In genomic region chr1:48725331-48725730, GRCh38 we compare ENCODE assay signal across 26 cellular contexts. TPM values are rescaled to one million over a fixed set of nuclear protein-coding genes. Genes with fewer than 3 reads are reported as not detected.
DNase-seq lines count a peak whose midpoint lies in the region; ATAC-seq, FAIRE-seq and TF ChIP-seq lines count a peak whose summit lies in the region.
"Had no signal": no experiment of that assay in that cellular context is flagged by ENCODE, and none has a peak within 500 bp of the region (broad histone marks: within the 10 kb centered on the region; RNA-seq: fewer than 3 reads in every experiment).

No MANE protein-coding gene starts in this region.

- H3K27ac ChIP-seq in astrocyte (ENCODE audit: low read depth, low read length) (no peak overlapping the region), Peyer's patch (no peak overlapping the region)
- H3K27ac ChIP-seq in CD8-positive, alpha-beta T cell (ENCODE audit: low read depth, low read length), result no peak overlapping the region
- H3K27ac ChIP-seq: BLaER1 treated with 17β-estradiol and CSF1 and Interleukin-3, amounts not matched to agents 10 nM and 100 nM; SJCRH30 had no signal

- no peak overlapping the region for H3K4me3 Mint-ChIP-seq in stimulated activated naive CD8-positive, alpha-beta T cell treated with anti-CD3 and anti-CD28 coated beads, Interleukin-15, amount 100 ng/mL, for 72 hours
- no peak overlapping the region for H3K4me3 Mint-ChIP-seq in astrocyte (ENCODE audit: unreplicated experiment)
- H3K4me3 Mint-ChIP-seq in CD8-positive, alpha-beta T cell, result no peak overlapping the region
- H3K4me3 Mint-ChIP-seq: CD4-positive, alpha-beta T cell had no signal

- H3K4me2 ChIP-seq in astrocyte (ENCODE audit: low read length), result no peak overlapping the region
- H3K4me2 ChIP-seq: BLaER1 treated with 17β-estradiol and CSF1 and Interleukin-3, amounts not matched to agents 10 nM and 100 nM had no signal

- no peaks in the 10 kb centered on the region for H3K9me3 Mint-ChIP-seq in stimulated activated naive CD8-positive, alpha-beta T cell treated with anti-CD3 and anti-CD28 coated beads, Interleukin-15, amount 100 ng/mL, for 72 hours
- H3K9me3 Mint-ChIP-seq in astrocyte (ENCODE audit: unreplicated experiment), result no peaks in the 10 kb centered on the region
- H3K9me3 Mint-ChIP-seq in CD8-positive, alpha-beta T cell, result no peaks in the 10 kb centered on the region
- H3K9me3 Mint-ChIP-seq: CD4-positive, alpha-beta T cell had no signal

- H3K27me3 Mint-ChIP-seq in stimulated activated naive CD8-positive, alpha-beta T cell treated with anti-CD3 and anti-CD28 coated beads, Interleukin-15, amount 100 ng/mL, for 72 hours, result no peaks in the 10 kb centered on the region
- H3K27me3 Mint-ChIP-seq in astrocyte (ENCODE audit: low read depth, unreplicated experiment), result peaks cover 2% of the 10 kb centered on the region
- H3K27me3 Mint-ChIP-seq in CD8-positive, alpha-beta T cell (ENCODE audit: low read depth), result no peaks in the 10 kb centered on the region
- H3K27me3 Mint-ChIP-seq: CD4-positive, alpha-beta T cell had no signal

- H3K27me3 ChIP-seq in astrocyte (ENCODE audit: insufficient read depth, low read length), result no peaks in the 10 kb centered on the region
- H3K27me3 ChIP-seq in Peyer's patch, result no peaks in the 10 kb centered on the region
- H3K27me3 ChIP-seq in CD8-positive, alpha-beta T cell (ENCODE audit: insufficient read depth, low read length), result no peaks in the 10 kb centered on the region
- H3K27me3 ChIP-seq: BLaER1 treated with 17β-estradiol and CSF1 and Interleukin-3, amounts not matched to agents 10 nM and 100 nM; MG63; SJCRH30 had no signal

- no peaks in the 10 kb centered on the region for H3K79me2 ChIP-seq in astrocyte (ENCODE audit: insufficient read depth, low read length)

- H3K4me1 Mint-ChIP-seq in stimulated activated naive CD8-positive, alpha-beta T cell treated with anti-CD3 and anti-CD28 coated beads, Interleukin-15, amount 100 ng/mL, for 72 hours, result peaks cover 22% of the 10 kb centered on the region
- H3K4me1 Mint-ChIP-seq in astrocyte (ENCODE audit: low read depth, unreplicated experiment), result no peaks in the 10 kb centered on the region
- peaks cover 11% of the 10 kb centered on the region for H3K4me1 Mint-ChIP-seq in CD8-positive, alpha-beta T cell (ENCODE audit: low read depth)

- H3K36me3 Mint-ChIP-seq in astrocyte (ENCODE audit: low read depth, unreplicated experiment), result no peaks in the 10 kb centered on the region
- peaks cover 29% of the 10 kb centered on the region for H3K36me3 Mint-ChIP-seq in CD8-positive, alpha-beta T cell

- H3K36me3 ChIP-seq in astrocyte (ENCODE audit: insufficient read depth, low read length) (no peaks in the 10 kb centered on the region), Peyer's patch (no peaks in the 10 kb centered on the region)
- H3K36me3 ChIP-seq in CD8-positive, alpha-beta T cell (ENCODE audit: insufficient read depth, low read length), result no peaks in the 10 kb centered on the region
- H3K36me3 ChIP-seq: MG63, SJCRH30 had no signal

- CTCF ChIA-PET in CD8-positive, alpha-beta T cell (lab: Charles Lee), result no interaction called here

- H4K20me1 ChIP-seq in astrocyte (ENCODE audit: insufficient read depth, low read length), result no peaks in the 10 kb centered on the region

- H3K4me1 ChIP-seq in astrocyte (ENCODE audit: insufficient read depth, low read length), result no peaks in the 10 kb centered on the region
- H3K4me1 ChIP-seq in Peyer's patch, result no peaks in the 10 kb centered on the region
- no peaks in the 10 kb centered on the region for H3K4me1 ChIP-seq in CD8-positive, alpha-beta T cell (ENCODE audit: insufficient read depth, low read length)
- H3K4me1 ChIP-seq: BLaER1 treated with 17β-estradiol and CSF1 and Interleukin-3, amounts not matched to agents 10 nM and 100 nM; SJCRH30 had no signal

- intact Hi-C loops in CD8-positive, alpha-beta T cell (cut with DNase I, micrococcal nuclease), result no loop called here

- H3K9ac ChIP-seq in astrocyte (ENCODE audit: low read length), result no peak overlapping the region
- H3K9ac ChIP-seq: BLaER1 treated with 17β-estradiol and CSF1 and Interleukin-3, amounts not matched to agents 10 nM and 100 nM had no signal

- POLR2A ChIA-PET in CD8-positive, alpha-beta T cell (lab: Charles Lee), result no interaction called here

- H2AFZ ChIP-seq in astrocyte (ENCODE audit: low read depth, low read length), result no peak overlapping the region

- FAIRE-seq in astrocyte (lab: Jason Lieb, UNC), result no peak
- FAIRE-seq: GM12878 had no signal

- ATAC-seq in stimulated activated naive CD8-positive, alpha-beta T cell treated with anti-CD3 and anti-CD28 coated beads, Interleukin-15, amount 100 ng/mL, for 72 hours, result peak; percentile 22
- no peak for ATAC-seq in stimulated activated naive CD8-positive, alpha-beta T cell treated with anti-CD3 and anti-CD28 coated beads, Interleukin-15, Interleukin-2, amounts not matched to agents 100 U/mL and 50 U/mL, for 24 hours
- ATAC-seq in CD8-positive, alpha-beta T cell, result no peak
- ATAC-seq: GM12878, HCT116, Right ventricle myocardium inferior, SK-N-SH treated with all-trans-retinoic acid at 6 μM for 48 hours had no signal

- TF ChIP-seq CTCF in astrocyte (IDR thresholded peaks at IDR 0.05; ENCODE audit: insufficient read depth, low read depth, low read length), result no peak
- no peak for TF ChIP-seq CTCF in Peyer's patch (IDR thresholded peaks at IDR 0.05)
- TF ChIP-seq CTCF in CD8-positive, alpha-beta T cell (IDR thresholded peaks at IDR 0.05), result no peak

- H3K4me3 ChIP-seq in astrocyte (ENCODE audit: insufficient read depth, low read depth, low read length) (no peak overlapping the region), Peyer's patch (no peak overlapping the region)
- no peak overlapping the region for H3K4me3 ChIP-seq in CD8-positive, alpha-beta T cell (ENCODE audit: low read depth, low read length)
- H3K4me3 ChIP-seq: BLaER1 treated with 17β-estradiol and CSF1 and Interleukin-3, amounts not matched to agents 10 nM and 100 nM; GM12878; MG63; SJCRH30 had no signal

- no peaks in the 10 kb centered on the region for H3K9me3 ChIP-seq in astrocyte (ENCODE audit: insufficient read depth, low read depth, low read length)
- H3K9me3 ChIP-seq in Peyer's patch, result no peaks in the 10 kb centered on the region
- H3K9me3 ChIP-seq in CD8-positive, alpha-beta T cell (ENCODE audit: low read length), result no peaks in the 10 kb centered on the region
- H3K9me3 ChIP-seq: BLaER1 treated with 17β-estradiol and CSF1 and Interleukin-3, amounts not matched to agents 10 nM and 100 nM; MG63; SJCRH30 had no signal

- TF ChIP-seq POLR2A in Peyer's patch (IDR thresholded peaks at IDR 0.05), result no peak

- no peak for DNase-seq in stimulated activated naive CD8-positive, alpha-beta T cell treated with anti-CD3 and anti-CD28 coated beads, Interleukin-15, amount 100 ng/mL, for 72 hours
- no peak for DNase-seq in stimulated activated naive CD8-positive, alpha-beta T cell treated with anti-CD3 and anti-CD28 coated beads, Interleukin-15, Interleukin-2, amounts not matched to agents 100 U/mL and 50 U/mL, for 24 hours
- peak; percentile 28 for DNase-seq in astrocyte (ENCODE audit: low read depth)
- DNase-seq in fibroblast of the conjunctiva (ENCODE audit: low read depth), result peak; percentile 5
- DNase-seq in putamen (ENCODE audit: low spot score), result no peak
- no peak for DNase-seq in Peyer's patch
- no peak for DNase-seq in stimulated activated CD4-positive, alpha-beta T cell treated with anti-CD3 and anti-CD28 coated beads, Interleukin-4, amount 100 ng/mL, for 1 hour
- no peak for DNase-seq in CD8-positive, alpha-beta T cell
- DNase-seq: 8988T; ACHN; CD4-positive, alpha-beta T cell; COR-L47; EL; GDM1; KBM-7; MG63; NCI-H2029; NCI-H446; NCI-H524 treated with DMSO at 0.1 percent for 48 hours; NCI-H774; SJCRH30 had no signal

- H3K27ac Mint-ChIP-seq in stimulated activated naive CD8-positive, alpha-beta T cell treated with anti-CD3 and anti-CD28 coated beads, Interleukin-15, amount 100 ng/mL, for 72 hours, result no peak overlapping the region
- H3K27ac Mint-ChIP-seq in astrocyte (ENCODE audit: unreplicated experiment), result no peak overlapping the region
- no peak overlapping the region for H3K27ac Mint-ChIP-seq in CD8-positive, alpha-beta T cell
- H3K27ac Mint-ChIP-seq: CD4-positive, alpha-beta T cell had no signal

RNA-seq across cellular contexts. Expression of gene BEND5, which starts 51.4 kb away (rescaled TPM):
- total RNA-seq in astrocyte (1.4 and 2.7 TPM in 2 replicates), Peyer's patch (10 to 100 TPM in 1 of 4 donors, 1 to 10 TPM in 1, under 1 TPM in 1, not detected in 1; 0.95 to 18.2 (median 1.6) TPM)
- 10 to 100 TPM in 1 of 2 experiments, 1 to 10 TPM in 1; 9.4 to 13.1 TPM for total RNA-seq in CD8-positive, alpha-beta T cell
- total RNA-seq: GM12878 had no signal

Comparison
In these comparisons a context has a peak if more than half of its experiments do, and no peak if none do; other contexts are left out.
1. DNase-seq: peak in astrocyte (single experiment) and fibroblast of the conjunctiva (single experiment); none in stimulated activated naive CD8-positive, alpha-beta T cell treated with anti-CD3 and anti-CD28 coated beads, Interleukin-15, amount 100 ng/mL, for 72 hours (0 of 2), stimulated activated naive CD8-positive, alpha-beta T cell treated with anti-CD3 and anti-CD28 coated beads, Interleukin-15, Interleukin-2, amounts not matched to agents 100 U/mL and 50 U/mL, for 24 hours (single experiment), putamen (single experiment), Peyer's patch (0 of 3), stimulated activated CD4-positive, alpha-beta T cell treated with anti-CD3 and anti-CD28 coated beads, Interleukin-4, amount 100 ng/mL, for 1 hour (single experiment) and CD8-positive, alpha-beta T cell (0 of 7).